ENCODE assay signal across 29 cellular contexts in genomic region chr5:178370102-178370501, GRCh38.
"Had no signal": no experiment of that assay in that cellular context is flagged by ENCODE, and none has a peak within 500 bp of the region (broad histone marks: within the 10 kb centered on the region; RNA-seq: fewer than 3 reads in every experiment).

No MANE protein-coding gene starts in this region.

- H3K4me3 Mint-ChIP-seq: activated CD4-positive, alpha-beta memory T cell treated with anti-CD3 and anti-CD28 coated beads for 36 hours; activated CD4-positive, alpha-beta T cell treated with anti-CD3 and anti-CD28 coated beads for 36 hours; activated CD4-positive, alpha-beta T cell treated with anti-CD3 and anti-CD28 coated beads, Interleukin-2, amount 10 ng/mL, durations not matched to agents 24 days and 14 days; activated naive CD4-positive, alpha-beta T cell treated with anti-CD3 and anti-CD28 coated beads, Interleukin-2, amount 10 ng/mL, durations not matched to agents 7 days and 5 days; activated naive CD8-positive, alpha-beta T cell treated with anti-CD3 and anti-CD28 coated beads, Interleukin-2, amount 10 ng/mL, durations not matched to agents 7 days and 5 days; activated T-cell treated with anti-CD3 and anti-CD28 coated beads, Interleukin-2, amount 50 U/mL, for 24 hours; activated T-cell treated with anti-CD3 and anti-CD28 coated beads, Interleukin-2, amount 50 U/mL, for 72 hours; brain; dendritic cell treated with granulocyte-macrophage colony-stimulating factor and Interleukin-4, amounts not matched to agents 40 ng/mL and 50 ng/mL, for 4 days; effector memory CD8-positive, alpha-beta T cell had no signal

- H3K9me3 ChIP-seq: ascending aorta, esophagus squamous epithelium, gastroesophageal sphincter had no signal

- ATAC-seq: activated CD4-positive, alpha-beta T cell treated with anti-CD3 and anti-CD28 coated beads for 36 hours; activated naive CD4-positive, alpha-beta T cell treated with anti-CD3 and anti-CD28 coated beads, Interleukin-2, amount 50 U/mL, for 72 hours; activated T-cell treated with anti-CD3 and anti-CD28 coated beads, Interleukin-2, amount 50 U/mL, for 72 hours; effector memory CD8-positive, alpha-beta T cell; gastroesophageal sphincter had no signal

- H3K9me3 Mint-ChIP-seq: activated CD4-positive, alpha-beta T cell treated with anti-CD3 and anti-CD28 coated beads, Interleukin-2, amount 10 ng/mL, durations not matched to agents 24 days and 14 days; activated naive CD4-positive, alpha-beta T cell treated with anti-CD3 and anti-CD28 coated beads, Interleukin-2, amount 10 ng/mL, durations not matched to agents 7 days and 5 days; activated naive CD4-positive, alpha-beta T cell treated with anti-CD3 and anti-CD28 coated beads, Interleukin-2, amount 50 U/mL, for 72 hours; activated naive CD8-positive, alpha-beta T cell treated with anti-CD3 and anti-CD28 coated beads, Interleukin-2, amount 10 ng/mL, durations not matched to agents 7 days and 5 days; activated T-cell treated with anti-CD3 and anti-CD28 coated beads, Interleukin-2, amount 50 U/mL, for 72 hours; effector memory CD8-positive, alpha-beta T cell had no signal

- H3K27me3 ChIP-seq: ascending aorta, breast epithelium, cardiac muscle cell had no signal

- H3K27ac ChIP-seq: ascending aorta, breast epithelium, cardiac muscle cell, coronary artery, epithelial cell of prostate, esophagus squamous epithelium, gastroesophageal sphincter had no signal

- H3K4me1 Mint-ChIP-seq: activated CD4-positive, alpha-beta T cell treated with anti-CD3 and anti-CD28 coated beads for 36 hours; activated CD4-positive, alpha-beta T cell treated with anti-CD3 and anti-CD28 coated beads, Interleukin-2, amount 10 ng/mL, durations not matched to agents 24 days and 14 days; activated naive CD4-positive, alpha-beta T cell treated with anti-CD3 and anti-CD28 coated beads, Interleukin-2, amount 10 ng/mL, durations not matched to agents 7 days and 5 days had no signal

- H3K27ac Mint-ChIP-seq: activated CD4-positive, alpha-beta memory T cell treated with anti-CD3 and anti-CD28 coated beads for 36 hours; activated CD4-positive, alpha-beta T cell treated with anti-CD3 and anti-CD28 coated beads for 36 hours; activated CD4-positive, alpha-beta T cell treated with anti-CD3 and anti-CD28 coated beads, Interleukin-2, amount 10 ng/mL, durations not matched to agents 24 days and 14 days; activated naive CD4-positive, alpha-beta T cell treated with anti-CD3 and anti-CD28 coated beads, Interleukin-2, amount 10 ng/mL, durations not matched to agents 7 days and 5 days; activated naive CD4-positive, alpha-beta T cell treated with anti-CD3 and anti-CD28 coated beads, Interleukin-2, amount 50 U/mL, for 72 hours; activated naive CD8-positive, alpha-beta T cell treated with anti-CD3 and anti-CD28 coated beads, Interleukin-2, amount 10 ng/mL, durations not matched to agents 7 days and 5 days; activated T-cell treated with anti-CD3 and anti-CD28 coated beads, Interleukin-2, amount 50 U/mL, for 24 hours; activated T-cell treated with anti-CD3 and anti-CD28 coated beads, Interleukin-2, amount 50 U/mL, for 72 hours; brain; dendritic cell treated with granulocyte-macrophage colony-stimulating factor and Interleukin-4, amounts not matched to agents 40 ng/mL and 50 ng/mL, for 4 days had no signal

- H3K36me3 ChIP-seq: ascending aorta, breast epithelium, cardiac muscle cell, esophagus squamous epithelium, gastroesophageal sphincter had no signal

- H3K27me3 Mint-ChIP-seq: activated CD4-positive, alpha-beta T cell treated with anti-CD3 and anti-CD28 coated beads for 36 hours; activated CD4-positive, alpha-beta T cell treated with anti-CD3 and anti-CD28 coated beads, Interleukin-2, amount 10 ng/mL, durations not matched to agents 24 days and 14 days; activated naive CD8-positive, alpha-beta T cell treated with anti-CD3 and anti-CD28 coated beads, Interleukin-2, amount 10 ng/mL, durations not matched to agents 7 days and 5 days had no signal

- H3K4me3 ChIP-seq: ascending aorta, breast epithelium, cardiac muscle cell, coronary artery, esophagus squamous epithelium, gastroesophageal sphincter had no signal

- DNase-seq: activated CD4-positive, alpha-beta memory T cell treated with anti-CD3 and anti-CD28 coated beads for 36 hours; activated CD4-positive, alpha-beta T cell treated with anti-CD3 and anti-CD28 coated beads for 36 hours; activated CD4-positive, alpha-beta T cell treated with anti-CD3 and anti-CD28 coated beads, Interleukin-2, amount 10 ng/mL, durations not matched to agents 24 days and 14 days; activated CD4-positive, CD25-positive, alpha-beta regulatory T cell; activated CD4-positive, CD25-positive, alpha-beta regulatory T cell treated with anti-CD3 and anti-CD28 coated beads, Interleukin-2, amount 50 U/mL, for 72 hours; activated CD8-positive, alpha-beta memory T cell treated with anti-CD3 and anti-CD28 coated beads, Interleukin-2, amount 50 U/mL, for 48 hours; activated gamma-delta T cell; activated naive CD4-positive, alpha-beta T cell; activated naive CD4-positive, alpha-beta T cell treated with anti-CD3 and anti-CD28 coated beads, Interleukin-2, amount 10 ng/mL, durations not matched to agents 7 days and 5 days; activated naive CD8-positive, alpha-beta T cell treated with anti-CD3 and anti-CD28 coated beads, Interleukin-2, amount 10 ng/mL, durations not matched to agents 7 days and 5 days; activated T-cell treated with anti-CD3 and anti-CD28 coated beads for 4 hours; activated T-cell treated with anti-CD3 and anti-CD28 coated beads, Interleukin-2, amount 50 U/mL, for 24 hours; activated T-cell treated with anti-CD3 and anti-CD28 coated beads, Interleukin-2, amount 50 U/mL, for 72 hours; central memory CD4-positive, alpha-beta T cell; cerebellar nuclear complex; effector CD4-positive, alpha-beta T cell; effector memory CD8-positive, alpha-beta T cell; esophagus squamous epithelium; foreskin melanocyte; T-helper 2 cell had no signal

- H3K36me3 Mint-ChIP-seq: activated CD4-positive, alpha-beta memory T cell treated with anti-CD3 and anti-CD28 coated beads for 36 hours; activated naive CD4-positive, alpha-beta T cell treated with anti-CD3 and anti-CD28 coated beads, Interleukin-2, amount 10 ng/mL, durations not matched to agents 7 days and 5 days; activated naive CD4-positive, alpha-beta T cell treated with anti-CD3 and anti-CD28 coated beads, Interleukin-2, amount 50 U/mL, for 72 hours; activated naive CD8-positive, alpha-beta T cell treated with anti-CD3 and anti-CD28 coated beads, Interleukin-2, amount 10 ng/mL, durations not matched to agents 7 days and 5 days; brain had no signal
